In the genomic region with DNA sequence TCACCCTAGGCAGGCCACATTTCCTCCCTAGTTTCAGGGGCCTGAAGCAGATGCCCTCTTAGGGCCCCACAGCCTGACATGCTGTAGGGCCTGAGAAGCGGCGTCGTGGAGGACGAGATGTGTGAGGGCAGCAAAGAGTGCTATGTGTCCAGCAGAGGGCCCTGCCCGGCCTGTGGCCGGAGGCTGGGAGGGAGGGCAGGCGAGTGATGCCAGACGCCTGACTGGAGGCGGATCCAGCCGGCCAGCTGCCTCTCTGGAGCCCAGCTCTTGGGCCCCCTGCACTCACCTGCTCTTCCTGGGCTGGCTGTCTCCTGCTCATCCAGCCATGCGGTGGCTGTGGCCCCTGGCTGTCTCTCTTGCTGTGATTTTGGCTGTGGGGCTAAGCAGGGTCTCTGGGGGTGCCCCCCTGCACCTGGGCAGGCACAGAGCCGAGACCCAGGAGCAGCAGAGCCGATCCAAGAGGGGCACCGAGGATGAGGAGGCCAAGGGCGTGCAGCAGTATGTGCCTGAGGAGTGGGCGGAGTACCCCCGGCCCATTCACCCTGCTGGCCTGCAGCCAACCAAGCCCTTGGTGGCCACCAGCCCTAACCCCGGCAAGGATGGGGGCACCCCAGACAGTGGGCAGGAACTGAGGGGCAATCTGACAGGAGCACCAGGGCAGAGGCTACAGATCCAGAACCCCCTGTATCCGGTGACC, we compare ENCODE assay signal across 7 cellular contexts.
DNase-seq lines count a peak whose midpoint lies in the region; ATAC-seq and TF ChIP-seq lines count a peak whose summit lies in the region.

A gene with protein sequence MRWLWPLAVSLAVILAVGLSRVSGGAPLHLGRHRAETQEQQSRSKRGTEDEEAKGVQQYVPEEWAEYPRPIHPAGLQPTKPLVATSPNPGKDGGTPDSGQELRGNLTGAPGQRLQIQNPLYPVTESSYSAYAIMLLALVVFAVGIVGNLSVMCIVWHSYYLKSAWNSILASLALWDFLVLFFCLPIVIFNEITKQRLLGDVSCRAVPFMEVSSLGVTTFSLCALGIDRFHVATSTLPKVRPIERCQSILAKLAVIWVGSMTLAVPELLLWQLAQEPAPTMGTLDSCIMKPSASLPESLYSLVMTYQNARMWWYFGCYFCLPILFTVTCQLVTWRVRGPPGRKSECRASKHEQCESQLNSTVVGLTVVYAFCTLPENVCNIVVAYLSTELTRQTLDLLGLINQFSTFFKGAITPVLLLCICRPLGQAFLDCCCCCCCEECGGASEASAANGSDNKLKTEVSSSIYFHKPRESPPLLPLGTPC (plus strand): TSS at position 279 of the 697 bp plus-strand sequence. CDS start 47 bp downstream, at position 326.

- no peaks in the 10 kb centered on the region for H3K36me3 ChIP-seq in tibial artery

- peaks cover 0 to 7% of the 10 kb centered on the region in 2 donors for H3K27me3 ChIP-seq in tibial artery

- no peaks in the 10 kb centered on the region for H3K9me3 ChIP-seq in tibial artery

- H3K4me3 ChIP-seq in astrocyte of the spinal cord (ENCODE audit: low read depth, low read length) (no peak within 1 kb of the TSS), tibial artery (no peak within 1 kb of the TSS)

- H3K4me1 ChIP-seq in tibial artery: peaks cover 0 to 14% (median 0%) of the 10 kb centered on the region in 4 donors

- in situ Hi-C loops in astrocyte of the spinal cord (cut with HindIII; ENCODE audit: low sequenced_read_pairs): no loop called here

- peak; percentile 36 for DNase-seq in astrocyte of the spinal cord (ENCODE audit: low read depth, low spot score)
- peak; percentile 94 for DNase-seq in islet precursor cell
- DNase-seq in tibial artery: peak; percentile 50 to 81
- DNase-seq in NCI-H2227 (lab: John Stamatoyannopoulos, UW; ENCODE audit: unreplicated experiment): no peak

- ATAC-seq in HG02938 (IDR thresholded peaks at IDR 0.05; ENCODE audit: unreplicated experiment) (no peak), GM21576 (IDR thresholded peaks at IDR 0.05; ENCODE audit: unreplicated experiment) (no peak)

- peak; percentile 53 for TF ChIP-seq CTCF in LNCAP (IDR thresholded peaks at IDR 0.05)
- peak; percentile 61 for TF ChIP-seq CTCF in astrocyte of the spinal cord (IDR thresholded peaks at IDR 0.05; ENCODE audit: low read depth, low read length)
- peak; percentile 49 for TF ChIP-seq CTCF in tibial artery (IDR thresholded peaks at IDR 0.05)

- no peak within 1 kb of the TSS for H3K27ac ChIP-seq in tibial artery

- intact Hi-C loops in tibial artery (cut with DNase I; ENCODE audit: low total_unique reads): no loop called here
